In genomic region chr4:159979953-159980352, GRCh38 we compare ENCODE assay signal across 22 cellular contexts.
DNase-seq lines count a peak whose midpoint lies in the region; ATAC-seq and TF ChIP-seq lines count a peak whose summit lies in the region.
"Had no signal": no experiment of that assay in that cellular context is flagged by ENCODE, and none has a peak within 500 bp of the region (broad histone marks: within the 10 kb centered on the region; RNA-seq: fewer than 3 reads in every experiment).

No MANE protein-coding gene starts in this region.

- H3K9me3 ChIP-seq in endodermal cell (ENCODE audit: control insufficient read depth, low read length): peaks cover 16% of the 10 kb centered on the region
- H3K9me3 ChIP-seq: BE2C had no signal

- no CpG with 5 or more reads among the region's 1 CpG for WGBS in endodermal cell (ENCODE audit: insufficient coverage in 1 of 2, insufficient read length in 1 of 2), 2 experiments

- in situ Hi-C loops in ACHN (cut with HindIII; ENCODE audit: low pct_ligation_motif_present, low pct_unique_long_range_greater_than_20kb, low sequenced_read_pairs): no loop called here

- peak overlapping the region; percentile 27 for H3K4me3 ChIP-seq in endodermal cell (ENCODE audit: low read length)

- peaks cover 6% of the 10 kb centered on the region for H3K36me3 Mint-ChIP-seq in endodermal cell (ENCODE audit: low read depth)
- H3K36me3 Mint-ChIP-seq: CD4-positive, CD25-positive, alpha-beta regulatory T cell; CD8-positive, alpha-beta memory T cell had no signal

- H3K4me1 ChIP-seq in endodermal cell (ENCODE audit: control insufficient read depth, insufficient read depth, low read length): no peaks in the 10 kb centered on the region
- H3K4me1 ChIP-seq: BE2C had no signal

- no peak for TF ChIP-seq CTCF in endodermal cell (conservative IDR thresholded peaks at IDR 0.05)

- H3K27me3 Mint-ChIP-seq in endodermal cell (ENCODE audit: insufficient read depth): no peaks in the 10 kb centered on the region
- H3K27me3 Mint-ChIP-seq: CD4-positive, CD25-positive, alpha-beta regulatory T cell; CD8-positive, alpha-beta memory T cell had no signal

- H3K4me1 Mint-ChIP-seq in endodermal cell: peaks cover 32% of the 10 kb centered on the region
- H3K4me1 Mint-ChIP-seq: CD4-positive, CD25-positive, alpha-beta regulatory T cell; CD8-positive, alpha-beta memory T cell had no signal

- H3K4me3 Mint-ChIP-seq in endodermal cell: no peak overlapping the region
- H3K4me3 Mint-ChIP-seq: CD4-positive, CD25-positive, alpha-beta regulatory T cell; CD8-positive, alpha-beta memory T cell; HFFc6 had no signal

- no peaks in the 10 kb centered on the region for H3K36me3 ChIP-seq in endodermal cell (ENCODE audit: control insufficient read depth, insufficient read depth, low read length)
- H3K36me3 ChIP-seq: BE2C had no signal

- no peak overlapping the region for H3K9ac ChIP-seq in endodermal cell (ENCODE audit: extremely low read depth, low read length, poor library complexity, severe bottlenecking)

- ATAC-seq in GM18508 (IDR thresholded peaks at IDR 0.05; ENCODE audit: insufficient read depth, unreplicated experiment) (peak; percentile 48), GM19035 (IDR thresholded peaks at IDR 0.05; ENCODE audit: unreplicated experiment) (peak; percentile 45), HG02852 (IDR thresholded peaks at IDR 0.05; ENCODE audit: unreplicated experiment) (peak; percentile 52), HG02885 (IDR thresholded peaks at IDR 0.05; ENCODE audit: poor library complexity, unreplicated experiment) (no peak), GM18909 (IDR thresholded peaks at IDR 0.05; ENCODE audit: poor library complexity, unreplicated experiment) (no peak)
- ATAC-seq: HCT116 had no signal

- peaks cover 11% of the 10 kb centered on the region for H3K9me3 Mint-ChIP-seq in endodermal cell

- no peaks in the 10 kb centered on the region for H3K27me3 ChIP-seq in endodermal cell (ENCODE audit: control insufficient read depth, insufficient read depth, low read length, poor library complexity, severe bottlenecking)
- H3K27me3 ChIP-seq: BE2C had no signal

- no peak for DNase-seq in endodermal cell
- DNase-seq in ACHN: no peak
- DNase-seq: BE2C; C1 segment of cervical spinal cord; CD4-positive, CD25-positive, alpha-beta regulatory T cell; CD8-positive, alpha-beta memory T cell; COR-L47; DMS 273 treated with DMSO at 0.1 percent for 48 hours; DMS53; DND-41; EL; GOT3; H7; HFFc6; Kasumi-1; KG1 had no signal

- H3K27ac ChIP-seq in endodermal cell (ENCODE audit: low read depth, low read length): no peak overlapping the region

- H3K27ac Mint-ChIP-seq in endodermal cell: no peak overlapping the region
- H3K27ac Mint-ChIP-seq: CD4-positive, CD25-positive, alpha-beta regulatory T cell; CD8-positive, alpha-beta memory T cell; HFFc6 had no signal

Comparison
In these comparisons a context has a peak if more than half of its experiments do, and no peak if none do; other contexts are left out.
1. ATAC-seq: peak in GM18508 (single experiment), GM19035 (single experiment) and HG02852 (single experiment); none in HG02885 (single experiment) and GM18909 (single experiment).